ENCODE assay signal across 24 cellular contexts in genomic region chrX:102957751-102958150, GRCh38. TPM values are rescaled to one million over a fixed set of nuclear protein-coding genes. Genes with fewer than 3 reads are reported as not detected.
"Had no signal": no experiment of that assay in that cellular context is flagged by ENCODE, and none has a peak within 500 bp of the region (broad histone marks: within the 10 kb centered on the region; RNA-seq: fewer than 3 reads in every experiment).

No MANE protein-coding gene starts in this region.

- H3K27ac Mint-ChIP-seq: activated CD4-positive, alpha-beta memory T cell treated with anti-CD3 and anti-CD28 coated beads for 36 hours; brain; memory B cell; natural killer cell treated with Interleukin-12 subunit alpha and Interleukin-12 subunit beta and Interleukin-15 and Interleukin-18, amount 100 ng/mL, for 72 hours; progenitor cell of endocrine pancreas; T-helper 17 cell had no signal

- H3K4me1 Mint-ChIP-seq: brain, memory B cell, T-helper 17 cell had no signal

- H3K27me3 Mint-ChIP-seq: activated CD4-positive, alpha-beta memory T cell treated with anti-CD3 and anti-CD28 coated beads for 36 hours; memory B cell; progenitor cell of endocrine pancreas; T-helper 17 cell had no signal

- H3K9me3 Mint-ChIP-seq: activated CD4-positive, alpha-beta memory T cell treated with anti-CD3 and anti-CD28 coated beads for 36 hours; activated T-cell treated with anti-CD3 and anti-CD28 coated beads, Interleukin-2, amount 50 U/mL, for 4 hours; memory B cell; natural killer cell treated with Interleukin-12 subunit alpha and Interleukin-12 subunit beta and Interleukin-15 and Interleukin-18, amount 100 ng/mL, for 72 hours had no signal

- H3K36me3 Mint-ChIP-seq: activated CD4-positive, alpha-beta memory T cell treated with anti-CD3 and anti-CD28 coated beads for 36 hours; brain; memory B cell; natural killer cell treated with Interleukin-12 subunit alpha and Interleukin-12 subunit beta and Interleukin-15 and Interleukin-18, amount 100 ng/mL, for 72 hours had no signal

- H3K4me3 ChIP-seq: adrenal gland, hepatocyte, left ventricle myocardium inferior, transverse colon, vagina had no signal

- DNase-seq: activated CD4-positive, alpha-beta memory T cell treated with anti-CD3 and anti-CD28 coated beads for 36 hours; activated effector memory CD4-positive, alpha-beta T cell treated with Interleukin-2 at 50 U/mL for 16 hours; activated naive CD4-positive, alpha-beta T cell treated with anti-CD3 and anti-CD28 coated beads, Interleukin-2, amount 50 U/mL, for 16 hours; activated T-cell treated with anti-CD3 and anti-CD28 coated beads, Interleukin-2, amount 50 U/mL, for 4 hours; adrenal gland; central memory CD4-positive, alpha-beta T cell; cortex of kidney; effector memory CD4-positive, alpha-beta T cell; left ventricle myocardium inferior; right cardiac atrium; small intestine; stimulated activated CD4-positive, alpha-beta T cell treated with anti-CD3 and anti-CD28 coated beads, Interleukin-4, amount 100 ng/mL, for 4 hours; stimulated activated CD8-positive, alpha-beta memory T cell treated with anti-CD3 and anti-CD28 coated beads, Interleukin-4, amount 100 ng/mL, for 48 hours; stimulated activated naive CD4-positive, alpha-beta T cell treated with Interleukin-2 at 50 U/mL for 16 hours; substantia nigra; T-helper 17 cell; transverse colon; WERI-Rb-1 had no signal

- H3K4me3 Mint-ChIP-seq: activated CD4-positive, alpha-beta memory T cell treated with anti-CD3 and anti-CD28 coated beads for 36 hours; activated T-cell treated with anti-CD3 and anti-CD28 coated beads, Interleukin-2, amount 50 U/mL, for 4 hours; brain; memory B cell; natural killer cell treated with Interleukin-12 subunit alpha and Interleukin-12 subunit beta and Interleukin-15 and Interleukin-18, amount 100 ng/mL, for 72 hours; T-helper 17 cell had no signal

RNA-seq across cellular contexts. Expression of gene RAB40AL, which starts 20.7 kb away (rescaled TPM):
- total RNA-seq: activated CD4-positive, alpha-beta memory T cell treated with anti-CD3 and anti-CD28 coated beads for 36 hours; hepatocyte; left ventricle myocardium inferior had no signal
